ENCODE assay signal across 15 cellular contexts in the genomic region with DNA sequence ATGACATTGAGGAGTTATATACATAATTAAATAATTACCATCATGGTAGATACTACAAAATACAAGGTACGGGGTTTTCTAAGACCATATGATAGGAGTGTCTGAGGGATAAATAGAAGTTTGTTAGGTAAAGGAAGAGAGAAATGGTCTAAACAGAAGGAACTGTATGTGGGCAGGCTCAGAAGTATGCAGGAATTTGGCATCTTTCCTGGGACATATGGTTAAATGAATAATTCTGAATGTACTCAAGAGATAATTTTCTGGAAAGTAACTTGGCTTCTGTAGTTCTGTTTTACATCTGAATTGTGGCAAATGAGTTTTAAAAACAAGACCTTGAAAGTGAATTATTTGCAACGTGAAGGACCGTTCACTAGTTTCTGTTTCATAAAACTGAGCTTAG. TPM values are rescaled to one million over a fixed set of nuclear protein-coding genes. Genes with fewer than 3 reads are reported as not detected.
DNase-seq lines count a peak whose midpoint lies in the region; ATAC-seq and TF ChIP-seq lines count a peak whose summit lies in the region.
"Had no signal": no experiment of that assay in that cellular context is flagged by ENCODE, and none has a peak within 500 bp of the region (broad histone marks: within the 10 kb centered on the region; RNA-seq: fewer than 3 reads in every experiment).

No MANE protein-coding gene starts in this region.

- WGBS in psoas muscle, 3 donors = 60 to 69% (median 60%) methylated on average over 3 of the region's 3 CpGs

- CTCF ChIA-PET in WTC11 (lab: Charles Lee) = no interaction called here

- intact Hi-C loops in psoas muscle (cut with DNase I) = loop anchor here in 1 of 2 donors (5.0 kb wide), 1 partner anchor 73 kb away; no protein-coding TSS in a partner anchor

- DNase-seq in EL (peak; percentile 80), WTC11 (ENCODE audit: low spot score) (no peak), fibroblast of pulmonary artery (ENCODE audit: low read depth) (peak; percentile 91), psoas muscle (no peak), BE2C (no peak)
- DNase-seq: activated CD4-positive, alpha-beta T cell treated with anti-CD3 and anti-CD28 coated beads, Interleukin-2, amount 10 ng/mL, durations not matched to agents 24 days and 14 days; aorta; dorsolateral prefrontal cortex; hippocampal formation; NCI-H1105 treated with DMSO at 0.1 percent for 48 hours; right lobe of liver; substantia nigra had no signal

- H3K4me3 ChIP-seq in fibroblast of pulmonary artery (replicated peaks; ENCODE audit: low read depth, low read length) (no peak overlapping the region), psoas muscle (no peak overlapping the region), BE2C (ENCODE audit: low read depth, low read length) (no peak overlapping the region)
- H3K4me3 ChIP-seq: dorsolateral prefrontal cortex, right lobe of liver had no signal

- H3K4me1 ChIP-seq in psoas muscle = peaks cover 70% of the 10 kb centered on the region
- H3K4me1 ChIP-seq in BE2C = no peaks in the 10 kb centered on the region
- H3K4me1 ChIP-seq: right lobe of liver had no signal

- POLR2A ChIA-PET in WTC11 (lab: Charles Lee) = no interaction called here

- TF ChIP-seq CTCF in WTC11 (IDR thresholded peaks at IDR 0.05) (no peak), fibroblast of pulmonary artery (IDR thresholded peaks at IDR 0.05; ENCODE audit: low read length, missing control alignments) (no peak), psoas muscle (IDR thresholded peaks at IDR 0.05) (no peak), BE2C (IDR thresholded peaks at IDR 0.05; ENCODE audit: low read depth, low read length) (no peak)

- 0 out of 2 replicates have a peak overlapping the region, but pooled peaks have one; percentile 20 for H3K27ac Mint-ChIP-seq in WTC11
- H3K27ac Mint-ChIP-seq in stimulated activated memory B cell treated with anti-CD40 and anti-IgM and Interleukin-4, amounts not matched to agents 10 μg/mL and 1 μg/mL and 100 μg/mL, for 72 hours = no peak overlapping the region
- H3K27ac Mint-ChIP-seq: activated CD4-positive, alpha-beta T cell treated with anti-CD3 and anti-CD28 coated beads, Interleukin-2, amount 10 ng/mL, durations not matched to agents 24 days and 14 days had no signal

- H3K27me3 Mint-ChIP-seq in WTC11 (ENCODE audit: low read depth) = no peaks in the 10 kb centered on the region
- no peaks in the 10 kb centered on the region for H3K27me3 Mint-ChIP-seq in stimulated activated memory B cell treated with anti-CD40 and anti-IgM and Interleukin-4, amounts not matched to agents 10 μg/mL and 1 μg/mL and 100 μg/mL, for 72 hours
- H3K27me3 Mint-ChIP-seq: activated CD4-positive, alpha-beta T cell treated with anti-CD3 and anti-CD28 coated beads, Interleukin-2, amount 10 ng/mL, durations not matched to agents 24 days and 14 days had no signal

- no peaks in the 10 kb centered on the region for H3K27me3 ChIP-seq in psoas muscle (ENCODE audit: insufficient read depth in 3 of 3, low read length in 2 of 3)
- no peaks in the 10 kb centered on the region for H3K27me3 ChIP-seq in BE2C
- H3K27me3 ChIP-seq: dorsolateral prefrontal cortex, right lobe of liver had no signal

- ATAC-seq in WTC11 (no peak), psoas muscle (no peak), GM18861 (IDR thresholded peaks at IDR 0.05; ENCODE audit: unreplicated experiment) (no peak), GM21737 (IDR thresholded peaks at IDR 0.05; ENCODE audit: unreplicated experiment) (no peak)
- ATAC-seq in stimulated activated memory B cell treated with anti-CD40 and anti-IgM and Interleukin-4, amounts not matched to agents 10 μg/mL and 1 μg/mL and 100 μg/mL, for 72 hours = no peak
- ATAC-seq: right lobe of liver had no signal

- H3K9me3 ChIP-seq in psoas muscle (no peaks in the 10 kb centered on the region), BE2C (no peaks in the 10 kb centered on the region)
- H3K9me3 ChIP-seq: right lobe of liver had no signal

- no peak overlapping the region for H3K4me3 Mint-ChIP-seq in WTC11
- no peak overlapping the region for H3K4me3 Mint-ChIP-seq in stimulated activated memory B cell treated with anti-CD40 and anti-IgM and Interleukin-4, amounts not matched to agents 10 μg/mL and 1 μg/mL and 100 μg/mL, for 72 hours
- H3K4me3 Mint-ChIP-seq: activated CD4-positive, alpha-beta T cell treated with anti-CD3 and anti-CD28 coated beads, Interleukin-2, amount 10 ng/mL, durations not matched to agents 24 days and 14 days had no signal

- H3K4me1 Mint-ChIP-seq in WTC11 = peaks cover 35% of the 10 kb centered on the region
- peaks cover 8% of the 10 kb centered on the region for H3K4me1 Mint-ChIP-seq in stimulated activated memory B cell treated with anti-CD40 and anti-IgM and Interleukin-4, amounts not matched to agents 10 μg/mL and 1 μg/mL and 100 μg/mL, for 72 hours
- H3K4me1 Mint-ChIP-seq: activated CD4-positive, alpha-beta T cell treated with anti-CD3 and anti-CD28 coated beads, Interleukin-2, amount 10 ng/mL, durations not matched to agents 24 days and 14 days had no signal

- H3K36me3 ChIP-seq in psoas muscle (ENCODE audit: insufficient read depth in 1 of 2, low read depth in 1 of 2) (peaks cover 2 to 49% of the 10 kb centered on the region in 2 donors), BE2C (no peaks in the 10 kb centered on the region)
- H3K36me3 ChIP-seq: right lobe of liver had no signal

- peaks cover 12% of the 10 kb centered on the region for H3K9me3 Mint-ChIP-seq in WTC11
- H3K9me3 Mint-ChIP-seq in stimulated activated memory B cell treated with anti-CD40 and anti-IgM and Interleukin-4, amounts not matched to agents 10 μg/mL and 1 μg/mL and 100 μg/mL, for 72 hours = no peaks in the 10 kb centered on the region

- peak overlapping the region; percentile 85 for H3K27ac ChIP-seq in psoas muscle
- H3K27ac ChIP-seq: right lobe of liver had no signal

- peaks cover 8% of the 10 kb centered on the region for H3K36me3 Mint-ChIP-seq in WTC11
- peaks cover 7% of the 10 kb centered on the region for H3K36me3 Mint-ChIP-seq in stimulated activated memory B cell treated with anti-CD40 and anti-IgM and Interleukin-4, amounts not matched to agents 10 μg/mL and 1 μg/mL and 100 μg/mL, for 72 hours

TF ChIP-seq in WTC11, 78 proteins besides CTCF, POLR2A, EP300 and RAD21 (continues in another document):
- no peak for TF ChIP-seq ZNF121 (CRISPR knock-in tag; IDR thresholded peaks at IDR 0.05)
- TF ChIP-seq ELF4 (CRISPR knock-in tag; IDR thresholded peaks at IDR 0.05; ENCODE audit: low read depth) = no peak
- no peak for TF ChIP-seq RORB (CRISPR knock-in tag; IDR thresholded peaks at IDR 0.05)
- TF ChIP-seq, protein P1, sequence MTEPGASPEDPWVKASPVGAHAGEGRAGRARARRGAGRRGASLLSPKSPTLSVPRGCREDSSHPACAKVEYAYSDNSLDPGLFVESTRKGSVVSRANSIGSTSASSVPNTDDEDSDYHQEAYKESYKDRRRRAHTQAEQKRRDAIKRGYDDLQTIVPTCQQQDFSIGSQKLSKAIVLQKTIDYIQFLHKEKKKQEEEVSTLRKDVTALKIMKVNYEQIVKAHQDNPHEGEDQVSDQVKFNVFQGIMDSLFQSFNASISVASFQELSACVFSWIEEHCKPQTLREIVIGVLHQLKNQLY (CRISPR knock-in tag; IDR thresholded peaks at IDR 0.05) = no peak
- TF ChIP-seq PRRX2 (CRISPR knock-in tag; IDR thresholded peaks at IDR 0.05) = no peak
- no peak for TF ChIP-seq TEAD4 (CRISPR knock-in tag; IDR thresholded peaks at IDR 0.05)
- TF ChIP-seq, protein P2, sequence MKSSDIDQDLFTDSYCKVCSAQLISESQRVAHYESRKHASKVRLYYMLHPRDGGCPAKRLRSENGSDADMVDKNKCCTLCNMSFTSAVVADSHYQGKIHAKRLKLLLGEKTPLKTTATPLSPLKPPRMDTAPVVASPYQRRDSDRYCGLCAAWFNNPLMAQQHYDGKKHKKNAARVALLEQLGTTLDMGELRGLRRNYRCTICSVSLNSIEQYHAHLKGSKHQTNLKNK (CRISPR knock-in tag; IDR thresholded peaks at IDR 0.05) = no peak
- no peak for TF ChIP-seq FOXP1 (CRISPR knock-in tag; IDR thresholded peaks at IDR 0.05; ENCODE audit: borderline replicate concordance)
- TF ChIP-seq, protein P3, sequence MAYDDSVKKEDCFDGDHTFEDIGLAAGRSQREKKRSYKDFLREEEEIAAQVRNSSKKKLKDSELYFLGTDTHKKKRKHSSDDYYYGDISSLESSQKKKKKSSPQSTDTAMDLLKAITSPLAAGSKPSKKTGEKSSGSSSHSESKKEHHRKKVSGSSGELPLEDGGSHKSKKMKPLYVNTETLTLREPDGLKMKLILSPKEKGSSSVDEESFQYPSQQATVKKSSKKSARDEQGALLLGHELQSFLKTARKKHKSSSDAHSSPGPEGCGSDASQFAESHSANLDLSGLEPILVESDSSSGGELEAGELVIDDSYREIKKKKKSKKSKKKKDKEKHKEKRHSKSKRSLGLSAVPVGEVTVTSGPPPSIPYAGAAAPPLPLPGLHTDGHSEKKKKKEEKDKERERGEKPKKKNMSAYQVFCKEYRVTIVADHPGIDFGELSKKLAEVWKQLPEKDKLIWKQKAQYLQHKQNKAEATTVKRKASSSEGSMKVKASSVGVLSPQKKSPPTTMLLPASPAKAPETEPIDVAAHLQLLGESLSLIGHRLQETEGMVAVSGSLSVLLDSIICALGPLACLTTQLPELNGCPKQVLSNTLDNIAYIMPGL (CRISPR knock-in tag; IDR thresholded peaks at IDR 0.05) = no peak
- TF ChIP-seq TP53 (CRISPR knock-in tag; IDR thresholded peaks at IDR 0.05) = no peak

RNA-seq across cellular contexts. Expression of a gene that starts 17.5 kb away (rescaled TPM):
- total RNA-seq in WTC11 (2021) (10.6 to 12.5 TPM (median 10.9 TPM) in 3 replicates), psoas muscle (1,000 to 10,000 TPM in 1 of 4 donors, 100 to 1,000 TPM in 3; 340 to 1,074 (median 476) TPM)
- 1,000 to 10,000 TPM in 1 of 3 donors, 100 to 1,000 TPM in 1, 10 to 100 TPM in 1; 83.0 to 1,120 (median 129) TPM for polyA plus RNA-seq in psoas muscle
- polyA plus RNA-seq in BE2C (2012; ENCODE audit: insufficient read depth, insufficient read length, low read depth) = 8.1 TPM

Comparison
In these comparisons a context has a peak if more than half of its experiments do, and no peak if none do; other contexts are left out.
1. DNase-seq: peak in EL (single experiment) and fibroblast of pulmonary artery (single experiment); none in WTC11 (single experiment), psoas muscle (0 of 2) and BE2C (single experiment).
2. RNA of a gene that starts 17.5 kb away (total RNA-seq): 340 to 1,074 TPM in psoas muscle; 10.6 to 12.5 TPM in WTC11; every median in the first group is over 10 times any median in the second.